28 cellular contexts compared by ENCODE assay signal in genomic region chr10:6418167-6418566, GRCh38.
"Had no signal": no experiment of that assay in that cellular context is flagged by ENCODE, and none has a peak within 500 bp of the region (broad histone marks: within the 10 kb centered on the region; RNA-seq: fewer than 3 reads in every experiment).

No MANE protein-coding gene starts in this region.

- H3K79me2 ChIP-seq: parathyroid adenoma had no signal

- DNase-seq: naive thymus-derived CD8-positive, alpha-beta T cell; nephron progenitor cell; occipital lobe; ovary; psoas muscle; right cardiac atrium; right lobe of liver; sigmoid colon; small intestine; stimulated activated CD4-positive, alpha-beta T cell treated with anti-CD3 and anti-CD28 coated beads, Interleukin-15, amount 100 ng/mL, for 24 hours; stimulated activated CD4-positive, alpha-beta T cell treated with anti-CD3 and anti-CD28 coated beads, Interleukin-2, amount 100 ng/mL, for 24 hours; stimulated activated CD4-positive, alpha-beta T cell treated with anti-CD3 and anti-CD28 coated beads, Interleukin-2, amount 100 ng/mL, for 48 hours; stimulated activated CD4-positive, alpha-beta T cell treated with anti-CD3 and anti-CD28 coated beads, Interleukin-4, amount 100 ng/mL, for 24 hours; stimulated activated naive B cell treated with anti-CD40 and anti-IgM and Interleukin-4, amounts not matched to agents 10 μg/mL and 1 μg/mL and 100 μg/mL, for 72 hours; stimulated activated naive CD4-positive, alpha-beta T cell treated with Interleukin-2 at 50 U/mL for 16 hours; stomach; thyroid gland; trophoblast cell; upper lobe of left lung; uterus had no signal

- H3K4me1 Mint-ChIP-seq: nephron progenitor cell; neural crest cell; stimulated activated naive B cell treated with anti-CD40 and anti-IgM and Interleukin-4, amounts not matched to agents 10 μg/mL and 1 μg/mL and 100 μg/mL, for 72 hours had no signal

- H3K36me3 Mint-ChIP-seq: natural killer cell treated with Interleukin-12 subunit alpha and Interleukin-12 subunit beta and Interleukin-15 and Interleukin-18, amount 100 ng/mL, for 72 hours; stimulated activated naive B cell treated with anti-CD40 and anti-IgM and Interleukin-4, amounts not matched to agents 10 μg/mL and 1 μg/mL and 100 μg/mL, for 72 hours had no signal

- H3K27me3 Mint-ChIP-seq: naive thymus-derived CD8-positive, alpha-beta T cell; natural killer cell treated with Interleukin-12 subunit alpha and Interleukin-12 subunit beta and Interleukin-15 and Interleukin-18, amount 100 ng/mL, for 72 hours; stimulated activated naive B cell treated with anti-CD40 and anti-IgM and Interleukin-4, amounts not matched to agents 10 μg/mL and 1 μg/mL and 100 μg/mL, for 72 hours; stimulated activated naive CD8-positive, alpha-beta T cell treated with anti-CD3 and anti-CD28 coated beads, Interleukin-15, Interleukin-2, amounts not matched to agents 100 ng/mL and 50 ng/mL, for 24 hours had no signal

- H3K4me3 Mint-ChIP-seq: naive thymus-derived CD8-positive, alpha-beta T cell; natural killer cell treated with Interleukin-12 subunit alpha and Interleukin-12 subunit beta and Interleukin-15 and Interleukin-18, amount 100 ng/mL, for 72 hours; nephron progenitor cell; neural crest cell; stimulated activated effector memory CD8-positive, alpha-beta T cell treated with anti-CD3 and anti-CD28 coated beads, Interleukin-12 subunit alpha, Interleukin-12 subunit beta, amount 100 ng/mL, for 72 hours; stimulated activated naive B cell treated with anti-CD40 and anti-IgM and Interleukin-4, amounts not matched to agents 10 μg/mL and 1 μg/mL and 100 μg/mL, for 72 hours; stimulated activated naive CD8-positive, alpha-beta T cell treated with anti-CD3 and anti-CD28 coated beads, Interleukin-15, Interleukin-2, amounts not matched to agents 100 ng/mL and 50 ng/mL, for 24 hours had no signal

- H3K36me3 ChIP-seq: ovary, right lobe of liver, sigmoid colon, stomach, thoracic aorta, thyroid gland, tibial nerve, upper lobe of left lung, uterus had no signal

- H3K4me1 ChIP-seq: parathyroid adenoma, psoas muscle, right lobe of liver, sigmoid colon, stomach, thyroid gland, tibial nerve, upper lobe of left lung, uterus had no signal

- H3K9me3 ChIP-seq: ovary, psoas muscle, right lobe of liver, sigmoid colon, stomach, thoracic aorta, thyroid gland, tibial nerve, upper lobe of left lung, uterus had no signal

- H3K9me3 Mint-ChIP-seq: naive thymus-derived CD8-positive, alpha-beta T cell; natural killer cell treated with Interleukin-12 subunit alpha and Interleukin-12 subunit beta and Interleukin-15 and Interleukin-18, amount 100 ng/mL, for 72 hours; nephron progenitor cell; neural crest cell; stimulated activated naive B cell treated with anti-CD40 and anti-IgM and Interleukin-4, amounts not matched to agents 10 μg/mL and 1 μg/mL and 100 μg/mL, for 72 hours had no signal

- H2AFZ ChIP-seq: parathyroid adenoma had no signal

- H3K4me3 ChIP-seq: ovary, psoas muscle, right lobe of liver, sigmoid colon, stomach, thoracic aorta, thyroid gland, tibial nerve, upper lobe of left lung, uterus had no signal

- H3K9ac ChIP-seq: parathyroid adenoma had no signal

- H3K27me3 ChIP-seq: ovary, right lobe of liver, sigmoid colon, thyroid gland, tibial nerve, upper lobe of left lung, uterus had no signal

- H3K27ac Mint-ChIP-seq: naive thymus-derived CD8-positive, alpha-beta T cell; natural killer cell treated with Interleukin-12 subunit alpha and Interleukin-12 subunit beta and Interleukin-15 and Interleukin-18, amount 100 ng/mL, for 72 hours; nephron progenitor cell; progenitor cell of endocrine pancreas; stimulated activated effector memory CD8-positive, alpha-beta T cell treated with anti-CD3 and anti-CD28 coated beads, Interleukin-12 subunit alpha, Interleukin-12 subunit beta, amount 100 ng/mL, for 72 hours; stimulated activated naive B cell treated with anti-CD40 and anti-IgM and Interleukin-4, amounts not matched to agents 10 μg/mL and 1 μg/mL and 100 μg/mL, for 72 hours; stimulated activated naive CD8-positive, alpha-beta T cell treated with anti-CD3 and anti-CD28 coated beads, Interleukin-15, Interleukin-2, amounts not matched to agents 100 ng/mL and 50 ng/mL, for 24 hours had no signal

- H3K27ac ChIP-seq: ovary, parathyroid adenoma, psoas muscle, right lobe of liver, sigmoid colon, stomach, thoracic aorta, thyroid gland, tibial nerve, upper lobe of left lung, uterus had no signal

- FAIRE-seq: small intestine had no signal

- ATAC-seq: naive thymus-derived CD8-positive, alpha-beta T cell; natural killer cell treated with Interleukin-12 subunit alpha and Interleukin-12 subunit beta and Interleukin-15 and Interleukin-18, amount 100 ng/mL, for 72 hours; right cardiac atrium; right lobe of liver; stimulated activated effector memory CD8-positive, alpha-beta T cell treated with anti-CD3 and anti-CD28 coated beads, Interleukin-12 subunit alpha, Interleukin-12 subunit beta, amount 100 ng/mL, for 72 hours; stimulated activated naive B cell treated with anti-CD40 and anti-IgM and Interleukin-4, amounts not matched to agents 10 μg/mL and 1 μg/mL and 100 μg/mL, for 72 hours had no signal
